ENCODE assay signal across 1 cellular context in the genomic region with DNA sequence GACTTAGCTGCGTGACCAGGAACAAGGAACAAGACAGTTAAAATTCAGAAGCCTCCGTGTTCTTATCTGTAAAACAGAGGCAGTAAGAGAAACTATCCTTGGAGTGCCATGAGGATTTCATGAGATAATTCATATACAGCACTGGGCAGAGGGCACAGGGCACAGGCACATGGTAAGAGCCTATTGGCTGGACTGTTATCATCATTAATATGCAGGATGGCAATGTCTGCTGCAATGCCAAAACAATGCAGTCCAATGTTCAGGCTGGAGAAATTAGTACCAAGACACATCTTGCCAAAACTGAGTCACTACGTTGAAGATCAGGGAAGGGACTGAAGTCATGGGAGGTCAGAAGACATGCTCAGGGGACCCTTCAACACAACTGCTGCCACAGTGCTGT.
TF ChIP-seq lines count a peak whose summit lies in the region.

No MANE protein-coding gene starts in this region.

TF ChIP-seq in SK-N-SH, 30 proteins besides CTCF, POLR2A, EP300 and RAD21 (continued from another document):
- TF ChIP-seq MEF2A (IDR thresholded peaks at IDR 0.05; ENCODE audit: borderline replicate concordance, low read depth) (no peak), MXI1 (IDR thresholded peaks at IDR 0.05; ENCODE audit: low read depth, low read length) (no peak), EZH2phosphoT487 (IDR thresholded peaks at IDR 0.05; ENCODE audit: borderline replicate concordance, low read depth) (no peak), SMC3 (IDR thresholded peaks at IDR 0.05; ENCODE audit: low read depth, low read length) (no peak), JUND (IDR thresholded peaks at IDR 0.05) (no peak), YY1 (IDR thresholded peaks at IDR 0.05; ENCODE audit: low read depth) (no peak)
- TF ChIP-seq, protein P1, sequence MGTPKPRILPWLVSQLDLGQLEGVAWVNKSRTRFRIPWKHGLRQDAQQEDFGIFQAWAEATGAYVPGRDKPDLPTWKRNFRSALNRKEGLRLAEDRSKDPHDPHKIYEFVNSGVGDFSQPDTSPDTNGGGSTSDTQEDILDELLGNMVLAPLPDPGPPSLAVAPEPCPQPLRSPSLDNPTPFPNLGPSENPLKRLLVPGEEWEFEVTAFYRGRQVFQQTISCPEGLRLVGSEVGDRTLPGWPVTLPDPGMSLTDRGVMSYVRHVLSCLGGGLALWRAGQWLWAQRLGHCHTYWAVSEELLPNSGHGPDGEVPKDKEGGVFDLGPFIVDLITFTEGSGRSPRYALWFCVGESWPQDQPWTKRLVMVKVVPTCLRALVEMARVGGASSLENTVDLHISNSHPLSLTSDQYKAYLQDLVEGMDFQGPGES (IDR thresholded peaks at IDR 0.05; ENCODE audit: low read depth, low read length), result no peak
- TF ChIP-seq, protein P2, sequence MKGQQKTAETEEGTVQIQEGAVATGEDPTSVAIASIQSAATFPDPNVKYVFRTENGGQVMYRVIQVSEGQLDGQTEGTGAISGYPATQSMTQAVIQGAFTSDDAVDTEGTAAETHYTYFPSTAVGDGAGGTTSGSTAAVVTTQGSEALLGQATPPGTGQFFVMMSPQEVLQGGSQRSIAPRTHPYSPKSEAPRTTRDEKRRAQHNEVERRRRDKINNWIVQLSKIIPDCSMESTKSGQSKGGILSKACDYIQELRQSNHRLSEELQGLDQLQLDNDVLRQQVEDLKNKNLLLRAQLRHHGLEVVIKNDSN (IDR thresholded peaks at IDR 0.05; ENCODE audit: borderline replicate concordance, low read depth), result no peak
